13 cellular contexts compared by ENCODE assay signal in genomic region chr10:11035318-11035920, GRCh38.
DNase-seq lines count a peak whose midpoint lies in the region; ATAC-seq lines count a peak whose summit lies in the region.
"Had no signal": no experiment of that assay in that cellular context is flagged by ENCODE, and none has a peak within 500 bp of the region (broad histone marks: within the 10 kb centered on the region; RNA-seq: fewer than 3 reads in every experiment).

No MANE protein-coding gene starts in this region.

- no peak overlapping the region for H3K4me3 Mint-ChIP-seq in stimulated activated effector memory CD8-positive, alpha-beta T cell treated with anti-CD3 and anti-CD28 coated beads, Interleukin-12 subunit alpha, Interleukin-12 subunit beta, amount 100 ng/mL, for 72 hours
- H3K4me3 Mint-ChIP-seq: central memory CD8-positive, alpha-beta T cell had no signal

- no peaks in the 10 kb centered on the region for H3K36me3 Mint-ChIP-seq in stimulated activated effector memory CD8-positive, alpha-beta T cell treated with anti-CD3 and anti-CD28 coated beads, Interleukin-12 subunit alpha, Interleukin-12 subunit beta, amount 100 ng/mL, for 72 hours

- H3K4me1 Mint-ChIP-seq in stimulated activated effector memory CD8-positive, alpha-beta T cell treated with anti-CD3 and anti-CD28 coated beads, Interleukin-12 subunit alpha, Interleukin-12 subunit beta, amount 100 ng/mL, for 72 hours: peaks cover 4% of the 10 kb centered on the region
- H3K4me1 Mint-ChIP-seq: central memory CD8-positive, alpha-beta T cell had no signal

- no peaks in the 10 kb centered on the region for H3K36me3 ChIP-seq in muscle layer of duodenum (ENCODE audit: control insufficient read depth in 1 of 2, insufficient read depth in 2 of 2, low read length in 2 of 2)
- H3K36me3 ChIP-seq: right lobe of liver, tibial artery had no signal

- ATAC-seq in stimulated activated effector memory CD8-positive, alpha-beta T cell treated with anti-CD3 and anti-CD28 coated beads, Interleukin-12 subunit alpha, Interleukin-12 subunit beta, amount 100 ng/mL, for 72 hours: no peak
- ATAC-seq in GM21825 (IDR thresholded peaks at IDR 0.05; ENCODE audit: unreplicated experiment): no peak

- H3K9me3 ChIP-seq in muscle layer of duodenum (ENCODE audit: control insufficient read depth in 1 of 2, low read length in 2 of 2): no peaks in the 10 kb centered on the region
- H3K9me3 ChIP-seq: right lobe of liver, tibial artery had no signal

- no peaks in the 10 kb centered on the region for H3K9me3 Mint-ChIP-seq in stimulated activated effector memory CD8-positive, alpha-beta T cell treated with anti-CD3 and anti-CD28 coated beads, Interleukin-12 subunit alpha, Interleukin-12 subunit beta, amount 100 ng/mL, for 72 hours
- H3K9me3 Mint-ChIP-seq: central memory CD8-positive, alpha-beta T cell had no signal

- peak; percentile 59 for DNase-seq in EH (ENCODE audit: low read depth)
- peak; percentile 83 for DNase-seq in RKO (ENCODE audit: low spot score)
- DNase-seq in fibroblast of the conjunctiva (ENCODE audit: low read depth): peak; percentile 9
- no peak for DNase-seq in activated naive CD4-positive, alpha-beta T cell treated with Interleukin-2 at 50 U/mL for 16 hours
- DNase-seq in stimulated activated effector memory CD8-positive, alpha-beta T cell treated with anti-CD3 and anti-CD28 coated beads, Interleukin-12 subunit alpha, Interleukin-12 subunit beta, amount 100 ng/mL, for 72 hours (ENCODE audit: low spot score in 2 of 2): no peak
- no peak for DNase-seq in activated effector memory CD4-positive, alpha-beta T cell treated with anti-CD3 and anti-CD28 coated beads, Interleukin-2, amount 50 U/mL, for 16 hours
- DNase-seq: DMS79 treated with DMSO at 0.1 percent for 48 hours, NCI-H187 treated with DMSO at 0.1 percent for 48 hours, right lobe of liver had no signal

- H3K27me3 ChIP-seq in muscle layer of duodenum (ENCODE audit: low read depth, low read length): no peaks in the 10 kb centered on the region
- H3K27me3 ChIP-seq: right lobe of liver, tibial artery had no signal

- H3K4me3 ChIP-seq in muscle layer of duodenum (ENCODE audit: low read depth in 1 of 2, low read length in 2 of 2): no peak overlapping the region
- H3K4me3 ChIP-seq: right lobe of liver, tibial artery had no signal

- H3K4me1 ChIP-seq in muscle layer of duodenum (ENCODE audit: control insufficient read depth in 1 of 2, insufficient read depth in 2 of 2, low read length in 2 of 2): peaks cover 6% of the 10 kb centered on the region in 2 donors
- H3K4me1 ChIP-seq: right lobe of liver had no signal

- peak overlapping the region; percentile 10 for H3K27ac ChIP-seq in muscle layer of duodenum (ENCODE audit: low read length)
- H3K27ac ChIP-seq: right lobe of liver, tibial artery had no signal

- no peak overlapping the region for H3K27ac Mint-ChIP-seq in stimulated activated effector memory CD8-positive, alpha-beta T cell treated with anti-CD3 and anti-CD28 coated beads, Interleukin-12 subunit alpha, Interleukin-12 subunit beta, amount 100 ng/mL, for 72 hours

Comparison
In these comparisons a context has a peak if more than half of its experiments do, and no peak if none do; other contexts are left out.
1. DNase-seq: peak in EH (single experiment), RKO (single experiment) and fibroblast of the conjunctiva (single experiment); none in activated naive CD4-positive, alpha-beta T cell treated with Interleukin-2 at 50 U/mL for 16 hours (single experiment), stimulated activated effector memory CD8-positive, alpha-beta T cell treated with anti-CD3 and anti-CD28 coated beads, Interleukin-12 subunit alpha, Interleukin-12 subunit beta, amount 100 ng/mL, for 72 hours (0 of 2) and activated effector memory CD4-positive, alpha-beta T cell treated with anti-CD3 and anti-CD28 coated beads, Interleukin-2, amount 50 U/mL, for 16 hours (single experiment).